ENCODE assay signal across 15 cellular contexts in genomic region chr3:37627951-37628620, GRCh38.
DNase-seq lines count a peak whose midpoint lies in the region; ATAC-seq and TF ChIP-seq lines count a peak whose summit lies in the region.
"Had no signal": no experiment of that assay in that cellular context is flagged by ENCODE, and none has a peak within 500 bp of the region (broad histone marks: within the 10 kb centered on the region; RNA-seq: fewer than 3 reads in every experiment).

No MANE protein-coding gene starts in this region.

- peak; percentile 84 for ATAC-seq in HG02798 (IDR thresholded peaks at IDR 0.05; ENCODE audit: poor library complexity, unreplicated experiment)
- ATAC-seq: PC-3 had no signal

- H3K36me3 ChIP-seq in OCI-LY3 (replicated peaks; ENCODE audit: low read depth, low read length), result no peaks in the 10 kb centered on the region
- H3K36me3 ChIP-seq in stomach, result peaks cover 0 to 6% (median 0%) of the 10 kb centered on the region in 4 donors
- H3K36me3 ChIP-seq: WERI-Rb-1 had no signal

- peak overlapping the region; percentile 84 for H3K4me2 ChIP-seq in OCI-LY3 (ENCODE audit: low read length)

- H3K9me3 Mint-ChIP-seq in T-helper 2 cell treated with Interferon-gamma antibody and Interleukin-4, amounts not matched to agents 5 μg/mL and 100 μg/mL, for 36 hours, result no peaks in the 10 kb centered on the region
- H3K9me3 Mint-ChIP-seq: activated T-helper 2 cell treated with anti-CD3 and anti-CD28 coated beads, Interferon-gamma antibody, Interleukin-2, Interleukin-4, amounts not matched to agents 10 μg/mL and 5 μg/mL and 100 μg/mL, durations not matched to agents 14 hours and 24 hours and 36 hours had no signal

- H3K9me3 ChIP-seq in OCI-LY3 (ENCODE audit: insufficient read depth, low read length) (no peaks in the 10 kb centered on the region), stomach (no peaks in the 10 kb centered on the region)
- H3K9me3 ChIP-seq: testis had no signal

- H3K27ac ChIP-seq in OCI-LY3 (ENCODE audit: low read length) (no peak overlapping the region), stomach (peak overlapping the region in 3 of 5 donors; percentile 12 to 62 (median 48))
- H3K27ac ChIP-seq: testis, WERI-Rb-1 had no signal

- no peak for TF ChIP-seq POLR2A in stomach (IDR thresholded peaks at IDR 0.05)

- peak overlapping the region; percentile 54; the same call in 1 of the 2 replicates for H2AFZ ChIP-seq in OCI-LY3 (ENCODE audit: low read depth, low read length)

- no peak overlapping the region for H3K4me3 Mint-ChIP-seq in T-helper 2 cell treated with Interferon-gamma antibody and Interleukin-4, amounts not matched to agents 5 μg/mL and 100 μg/mL, for 36 hours

- H3K9ac ChIP-seq in OCI-LY3 (ENCODE audit: low read length), result peak overlapping the region; percentile 6; the same call in 1 of the 2 replicates

- no peaks in the 10 kb centered on the region for H4K20me1 ChIP-seq in OCI-LY3 (ENCODE audit: insufficient read depth, low read length)

- H3K27ac Mint-ChIP-seq in T-helper 2 cell treated with Interferon-gamma antibody and Interleukin-4, amounts not matched to agents 5 μg/mL and 100 μg/mL, for 36 hours, result no peak overlapping the region
- H3K27ac Mint-ChIP-seq: activated T-helper 2 cell treated with anti-CD3 and anti-CD28 coated beads, Interferon-gamma antibody, Interleukin-2, Interleukin-4, amounts not matched to agents 10 μg/mL and 5 μg/mL and 100 μg/mL, durations not matched to agents 14 hours and 24 hours and 36 hours had no signal

- H3K79me2 ChIP-seq in OCI-LY3 (ENCODE audit: low read length), result no peaks in the 10 kb centered on the region

- TF ChIP-seq CTCF in OCI-LY3 (IDR thresholded peaks at IDR 0.05; ENCODE audit: low read depth, low read length), result no peak
- TF ChIP-seq CTCF in stomach (IDR thresholded peaks at IDR 0.05), result no peak

- H3K4me1 Mint-ChIP-seq in T-helper 2 cell treated with Interferon-gamma antibody and Interleukin-4, amounts not matched to agents 5 μg/mL and 100 μg/mL, for 36 hours (ENCODE audit: low read depth), result no peaks in the 10 kb centered on the region

- H3K4me3 ChIP-seq in OCI-LY3 (ENCODE audit: low read length) (peak overlapping the region; percentile 59), stomach (no peak overlapping the region)
- H3K4me3 ChIP-seq: lung, testis had no signal

- no peak for TF ChIP-seq EP300 in stomach (IDR thresholded peaks at IDR 0.05)

- peaks cover 26% of the 10 kb centered on the region for H3K4me1 ChIP-seq in OCI-LY3 (ENCODE audit: low read length)
- H3K4me1 ChIP-seq in stomach, result peaks cover 0 to 59% (median 25%) of the 10 kb centered on the region in 4 donors

- H3K36me3 Mint-ChIP-seq in T-helper 2 cell treated with Interferon-gamma antibody and Interleukin-4, amounts not matched to agents 5 μg/mL and 100 μg/mL, for 36 hours (ENCODE audit: low read depth), result no peaks in the 10 kb centered on the region

- intact Hi-C loops in stomach (cut with DNase I; ENCODE audit: low total_unique reads), result no loop called here

- H3K27me3 ChIP-seq in OCI-LY3 (ENCODE audit: low read depth, low read length) (peaks cover 18% of the 10 kb centered on the region; the same call in 1 of the 2 replicates), stomach (no peaks in the 10 kb centered on the region)
- H3K27me3 ChIP-seq: testis had no signal

- peak; percentile 64 for DNase-seq in NCI-H2171 treated with DMSO at 0.1 percent for 48 hours (lab: John Stamatoyannopoulos, UW)
- no peak for DNase-seq in NCI-H2171 (lab: John Stamatoyannopoulos, UW)
- no peak for DNase-seq in stomach
- no peak for DNase-seq in activated gamma-delta T cell (lab: John Stamatoyannopoulos, UW)
- no peak for DNase-seq in T-helper 2 cell treated with Interferon-gamma antibody and Interleukin-4, amounts not matched to agents 5 μg/mL and 100 μg/mL, for 36 hours (ENCODE audit: low spot score)
- DNase-seq in SKM-1 (lab: John Stamatoyannopoulos, UW; ENCODE audit: unreplicated experiment), result no peak
- DNase-seq: DND-41, NCI-H187, PC-3, testis, WERI-Rb-1 had no signal

- 69 to 83% (median 81%) methylated on average over 11 to 13 of the region's 13 CpGs for WGBS in stomach, 5 donors

- peaks cover 3% of the 10 kb centered on the region for H3K27me3 Mint-ChIP-seq in T-helper 2 cell treated with Interferon-gamma antibody and Interleukin-4, amounts not matched to agents 5 μg/mL and 100 μg/mL, for 36 hours (ENCODE audit: low read depth)
